In the genomic region with DNA sequence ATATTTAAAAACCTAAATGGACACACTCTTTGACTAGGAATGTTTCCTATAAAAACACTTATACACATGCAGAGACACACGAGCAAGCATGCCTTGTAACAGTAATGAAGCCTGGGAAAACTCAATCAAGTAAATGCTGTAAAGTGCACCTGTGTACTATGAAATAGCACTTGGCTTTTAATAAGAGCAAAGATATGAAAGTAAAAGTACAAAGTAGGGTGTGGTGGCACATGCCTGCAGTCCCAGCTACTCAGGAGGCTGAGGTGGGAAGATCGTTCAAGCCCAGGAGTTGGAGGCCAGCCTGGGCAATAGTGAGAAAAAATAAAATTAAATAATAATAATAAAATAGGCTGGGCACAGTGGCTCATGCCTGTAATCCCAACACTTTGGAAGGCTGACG, we compare ENCODE assay signal across 16 cellular contexts.
DNase-seq lines count a peak whose midpoint lies in the region; ATAC-seq and TF ChIP-seq lines count a peak whose summit lies in the region.
"Had no signal": no experiment of that assay in that cellular context is flagged by ENCODE, and none has a peak within 500 bp of the region (broad histone marks: within the 10 kb centered on the region; RNA-seq: fewer than 3 reads in every experiment).

No MANE protein-coding gene starts in this region.

- no peak for TF ChIP-seq POLR2A in breast epithelium (IDR thresholded peaks at IDR 0.05)
- TF ChIP-seq POLR2A in Peyer's patch (IDR thresholded peaks at IDR 0.05), result no peak

- H3K4me1 ChIP-seq in breast epithelium (peaks cover 3 to 6% of the 10 kb centered on the region in 2 donors), Peyer's patch (peaks cover 0 to 35% (median 10%) of the 10 kb centered on the region in 4 donors), lower lobe of right lung (peaks cover 43% of the 10 kb centered on the region)

- intact Hi-C loops in MCF 10A (cut with micrococcal nuclease) (no loop called here), breast epithelium (cut with DNase I; ENCODE audit: low total_unique reads) (no loop called here), lower lobe of right lung (cut with DNase I) (no loop called here)

- no peaks in the 10 kb centered on the region for H3K9me3 Mint-ChIP-seq in MCF 10A (ENCODE audit: unreplicated experiment)
- H3K9me3 Mint-ChIP-seq: CD8-positive, alpha-beta memory T cell had no signal

- BruUV-seq in MCF 10A (replicated peaks; lab: Mats Ljungman, UMichigan), result no TSS peak

- no peaks in the 10 kb centered on the region for H3K27me3 ChIP-seq in breast epithelium
- no peaks in the 10 kb centered on the region for H3K27me3 ChIP-seq in Peyer's patch
- H3K27me3 ChIP-seq in lower lobe of right lung (ENCODE audit: low read depth), result no peaks in the 10 kb centered on the region
- H3K27me3 ChIP-seq: BE2C, MG63 had no signal

- H3K27me3 Mint-ChIP-seq in MCF 10A (ENCODE audit: insufficient read depth, unreplicated experiment), result no peaks in the 10 kb centered on the region
- H3K27me3 Mint-ChIP-seq: CD8-positive, alpha-beta memory T cell had no signal

- H3K4me3 Mint-ChIP-seq in MCF 10A (ENCODE audit: unreplicated experiment), result peak overlapping the region; percentile 15

- CTCF ChIA-PET in MCF 10A (lab: Yijun Ruan, JAX), result interaction anchor here (0.6 kb wide), 1 partner anchor 17 kb away, joined by 4 read pairs; no protein-coding TSS in a partner anchor

- ATAC-seq in lower lobe of right lung, result peak; percentile 29 to 45
- no peak for ATAC-seq in HG03469 (IDR thresholded peaks at IDR 0.05; ENCODE audit: unreplicated experiment)

- peaks cover 15% of the 10 kb centered on the region for H3K4me1 Mint-ChIP-seq in MCF 10A (ENCODE audit: insufficient read depth, unreplicated experiment)

- DNase-seq in MCF 10A (ENCODE audit: unreplicated experiment), result no peak
- no peak for DNase-seq in breast epithelium (ENCODE audit: low spot score in 2 of 2)
- DNase-seq in Peyer's patch, result no peak
- DNase-seq in lower lobe of right lung, result no peak
- no peak for DNase-seq in NCI-H1105 (lab: John Stamatoyannopoulos, UW)
- DNase-seq in HuH-7.5 (ENCODE audit: low spot score), result no peak
- DNase-seq: BE2C; CD8-positive, alpha-beta memory T cell; DMS 273 treated with DMSO at 0.1 percent for 48 hours; KBM-7; NCI-H1417; NCI-H1930; NCI-H2171; NCI-H510A had no signal

- H3K4me3 ChIP-seq in breast epithelium (no peak overlapping the region), Peyer's patch (no peak overlapping the region), lower lobe of right lung (no peak overlapping the region)
- H3K4me3 ChIP-seq: MG63 had no signal

- no peak overlapping the region for H3K27ac ChIP-seq in breast epithelium
- H3K27ac ChIP-seq in Peyer's patch, result peak overlapping the region in 3 of 4 donors; percentile 15 to 74 (median 40)
- no peak overlapping the region for H3K27ac ChIP-seq in lower lobe of right lung

- H3K36me3 ChIP-seq in breast epithelium (no peaks in the 10 kb centered on the region), Peyer's patch (no peaks in the 10 kb centered on the region), lower lobe of right lung (no peaks in the 10 kb centered on the region)
- H3K36me3 ChIP-seq: BE2C, MG63 had no signal

- H3K36me3 Mint-ChIP-seq in MCF 10A (ENCODE audit: insufficient read depth, unreplicated experiment), result no peaks in the 10 kb centered on the region

- H3K9me3 ChIP-seq in breast epithelium (no peaks in the 10 kb centered on the region), Peyer's patch (no peaks in the 10 kb centered on the region), lower lobe of right lung (no peaks in the 10 kb centered on the region)
- H3K9me3 ChIP-seq: BE2C, MG63 had no signal

- H3K27ac Mint-ChIP-seq in MCF 10A (ENCODE audit: low read depth, unreplicated experiment), result no peak overlapping the region

- TF ChIP-seq CTCF in MCF 10A (IDR thresholded peaks at IDR 0.05; ENCODE audit: unreplicated experiment) (no peak), breast epithelium (IDR thresholded peaks at IDR 0.05) (no peak), Peyer's patch (IDR thresholded peaks at IDR 0.05) (no peak), lower lobe of right lung (IDR thresholded peaks at IDR 0.05) (no peak)

- POLR2A ChIA-PET in MCF 10A (lab: Yijun Ruan, JAX), result no interaction called here

Comparison
In these comparisons a context has a peak if more than half of its experiments do, and no peak if none do; other contexts are left out.
1. H3K27ac ChIP-seq: peak in Peyer's patch (3 of 4); none in breast epithelium (0 of 2) and lower lobe of right lung (single experiment).